In genomic region chrX:23782455-23782854, GRCh38 we compare ENCODE assay signal across 1 cellular context.
TF ChIP-seq lines count a peak whose summit lies in the region.

No MANE protein-coding gene starts in this region.

TF ChIP-seq in liver, 16 proteins besides CTCF, POLR2A, EP300 and RAD21 (continued from another document):
- TF ChIP-seq REST (IDR thresholded peaks at IDR 0.05) (no peak), EGR1 (IDR thresholded peaks at IDR 0.05; ENCODE audit: low read depth in 2 of 2) (no peak), FOXA2 (IDR thresholded peaks at IDR 0.05) (no peak), SP1 (IDR thresholded peaks at IDR 0.05) (no peak), FOXA1 (IDR thresholded peaks at IDR 0.05) (no peak), HNF4G (IDR thresholded peaks at IDR 0.05) (no peak), GABPA (IDR thresholded peaks at IDR 0.05 in 1 of 2, conservative IDR thresholded peaks at IDR 0.05 in 1 of 2) (no peak), HNF4A (conservative IDR thresholded peaks at IDR 0.05) (no peak), YY1 (IDR thresholded peaks at IDR 0.05) (no peak)
TF ChIP-seq in liver: peak in this region for 0.
